Comparison of ENCODE assay signal across 9 cellular contexts in the genomic region with DNA sequence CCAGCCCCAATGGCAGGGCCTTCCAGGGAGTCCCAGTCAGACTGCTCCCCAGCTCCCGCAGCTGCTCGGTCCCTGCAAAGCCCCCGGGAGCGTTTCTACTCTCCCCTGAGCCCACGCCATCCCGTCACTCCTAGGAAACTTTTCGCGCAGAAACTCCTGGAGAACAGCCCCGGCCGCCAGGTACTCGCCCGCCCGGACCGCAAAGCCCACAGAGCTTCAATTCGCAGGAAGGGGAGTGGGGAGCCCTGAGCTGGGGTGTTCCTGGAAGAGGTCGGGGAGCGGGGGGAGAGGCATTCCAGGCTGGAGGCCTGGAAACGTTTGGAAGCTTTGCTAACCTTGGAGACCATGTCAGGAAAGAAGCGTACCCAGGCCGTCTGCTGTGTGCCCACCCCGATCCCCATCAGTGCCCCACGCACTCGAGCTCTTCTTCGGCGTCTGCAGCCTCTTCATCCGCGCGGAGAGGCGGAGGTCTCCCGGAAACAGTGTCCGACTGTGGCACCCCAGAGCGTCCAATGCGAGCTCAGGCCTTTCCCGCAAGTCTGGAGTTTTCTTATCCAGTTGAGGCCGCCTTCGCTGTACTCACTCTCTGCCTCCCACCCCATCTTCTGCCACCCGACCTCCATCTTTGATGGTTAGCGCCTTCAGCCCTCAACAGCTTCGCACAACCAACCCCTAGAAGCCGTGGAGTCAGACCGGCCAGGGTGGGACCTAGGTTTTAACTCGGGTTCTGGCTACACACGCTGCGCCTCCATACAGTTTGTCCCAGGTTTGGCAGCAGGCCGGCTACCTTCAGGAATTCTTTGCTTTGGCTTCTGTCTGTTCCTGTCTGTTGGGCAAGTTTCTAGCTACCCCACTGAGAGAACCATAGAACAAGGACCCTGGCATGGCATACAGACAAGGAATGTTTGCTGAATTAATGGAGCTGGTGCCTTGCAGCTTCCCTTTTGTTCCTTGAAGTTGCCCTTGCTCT. TPM values are rescaled to one million over a fixed set of nuclear protein-coding genes. Genes with fewer than 3 reads are reported as not detected.
DNase-seq lines count a peak whose midpoint lies in the region; ATAC-seq and TF ChIP-seq lines count a peak whose summit lies in the region.
"Had no signal": no experiment of that assay in that cellular context is flagged by ENCODE, and none has a peak within 500 bp of the region (broad histone marks: within the 10 kb centered on the region; RNA-seq: fewer than 3 reads in every experiment).

No MANE protein-coding gene starts in this region.

- ATAC-seq in HG03378 (IDR thresholded peaks at IDR 0.05; ENCODE audit: unreplicated experiment) = no peak

- H3K27ac Mint-ChIP-seq in Calu3 (ENCODE audit: unreplicated experiment) = peak overlapping the region; percentile 27

- intact Hi-C loops in Calu3 (cut with micrococcal nuclease; ENCODE audit: unreplicated experiment) = no loop called here
- intact Hi-C loops in posterior vena cava (cut with DNase I) = no loop called here

- no peak for TF ChIP-seq CTCF in Calu3 (IDR thresholded peaks at IDR 0.05; ENCODE audit: unreplicated experiment)
- no peak for TF ChIP-seq CTCF in SU-DHL-6 (IDR thresholded peaks at IDR 0.05; ENCODE audit: insufficient read depth, low read length, poor library complexity, severe bottlenecking)
- no peak for TF ChIP-seq CTCF in fibroblast of villous mesenchyme (IDR thresholded peaks at IDR 0.05; ENCODE audit: insufficient read depth, low read depth, low read length)

- no peaks in the 10 kb centered on the region for H4K20me1 ChIP-seq in SU-DHL-6 (ENCODE audit: low read depth, low read length)

- no peaks in the 10 kb centered on the region for H3K9me3 ChIP-seq in SU-DHL-6 (ENCODE audit: insufficient read depth, low read length)
- H3K9me3 ChIP-seq: adrenal gland had no signal

- no peak overlapping the region for H2AFZ ChIP-seq in SU-DHL-6 (ENCODE audit: low read depth, low read length, severe bottlenecking)

- BruUV-seq in Calu3 (replicated peaks; lab: Mats Ljungman, UMichigan) = no TSS peak

- no peaks in the 10 kb centered on the region for H3K36me3 ChIP-seq in SU-DHL-6 (ENCODE audit: low read length)

- DNase-seq in Calu3 = no peak
- DNase-seq in fibroblast of villous mesenchyme (ENCODE audit: low read depth) = no peak
- peak; percentile 82 for DNase-seq in posterior vena cava (ENCODE audit: low spot score)
- DNase-seq in stimulated activated CD4-positive, alpha-beta T cell treated with anti-CD3 and anti-CD28 coated beads, Interleukin-15, amount 100 ng/mL, for 24 hours = no peak
- no peak for DNase-seq in ecto neural progenitor cell (ENCODE audit: low spot score)
- DNase-seq in ACHN = no peak

- peaks cover 42% of the 10 kb centered on the region for H3K4me1 Mint-ChIP-seq in Calu3 (ENCODE audit: low read depth, unreplicated experiment)

- H3K27me3 Mint-ChIP-seq in Calu3 (ENCODE audit: unreplicated experiment) = peaks cover 6% of the 10 kb centered on the region

- H3K4me2 ChIP-seq in SU-DHL-6 (ENCODE audit: low read depth, low read length, poor library complexity, severe bottlenecking) = peak overlapping the region; percentile 47

- in situ Hi-C loops in ACHN (cut with HindIII; ENCODE audit: low pct_ligation_motif_present, low pct_unique_long_range_greater_than_20kb, low sequenced_read_pairs) = no loop called here

- no peak overlapping the region for H3K4me3 ChIP-seq in SU-DHL-6 (ENCODE audit: insufficient read depth, low read length, poor library complexity, severe bottlenecking)
- H3K4me3 ChIP-seq in fibroblast of villous mesenchyme (ENCODE audit: low read depth, low read length) = peak overlapping the region; percentile 71

- peak overlapping the region; percentile 84 for H3K4me3 Mint-ChIP-seq in Calu3 (ENCODE audit: low read depth, unreplicated experiment)

- no peak overlapping the region for H3K27ac ChIP-seq in SU-DHL-6 (ENCODE audit: low read depth, low read length)

- peak overlapping the region; percentile 42 for H3K9ac ChIP-seq in SU-DHL-6 (ENCODE audit: low read length)

- no peaks in the 10 kb centered on the region for H3K27me3 ChIP-seq in SU-DHL-6 (ENCODE audit: low read length)

- CTCF ChIA-PET in Calu3 (lab: Charles Lee) = no interaction called here

- no peaks in the 10 kb centered on the region for H3K9me3 Mint-ChIP-seq in Calu3 (ENCODE audit: low read depth, unreplicated experiment)

- no peaks in the 10 kb centered on the region for H3F3A ChIP-seq in SU-DHL-6 (ENCODE audit: insufficient read depth)

- H3K36me3 Mint-ChIP-seq in Calu3 (ENCODE audit: insufficient read depth, unreplicated experiment) = peaks cover 64% of the 10 kb centered on the region

- H3K9me2 ChIP-seq in SU-DHL-6 (replicated peaks; ENCODE audit: insufficient read depth, low read length) = no peaks in the 10 kb centered on the region

- H3K79me2 ChIP-seq in SU-DHL-6 (ENCODE audit: insufficient read depth, low read length) = 0 out of 2 replicates have a peak, but pooled peaks cover 3% of the 10 kb centered on the region

RNA-seq across cellular contexts. Expression of gene PCGF1, which starts 3.7 kb away (rescaled TPM):
- total RNA-seq in Calu3 (2022) (25.9 TPM in 2 replicates), fibroblast of villous mesenchyme (21.6 and 23.7 TPM in 2 replicates), posterior vena cava (10 to 100 TPM; 21.6 to 23.6 TPM)

RNA-seq across cellular contexts. Expression of gene LBX2, which starts 4.4 kb away (rescaled TPM):
- total RNA-seq in Calu3 (2022) (3.0 and 3.5 TPM in 2 replicates), fibroblast of villous mesenchyme (1.3 and 2.9 TPM in 2 replicates), posterior vena cava (1 to 10 TPM in 1 of 2 donors, not detected in 1; 1.5 TPM)

RNA-seq across cellular contexts. Expression of gene TLX2, which starts 10.5 kb away (rescaled TPM):
- not detected in 2 replicates for total RNA-seq in Calu3 (2022)
- not detected in 2 replicates for total RNA-seq in fibroblast of villous mesenchyme
- not detected for total RNA-seq in posterior vena cava

RNA-seq across cellular contexts. Expression of gene TTC31, which starts 20.9 kb away (rescaled TPM):
- 26.2 and 32.9 TPM in 2 replicates for total RNA-seq in Calu3 (2022)
- 8.6 and 14.8 TPM in 2 replicates for total RNA-seq in fibroblast of villous mesenchyme
- 10 to 100 TPM; 13.2 to 15.0 TPM for total RNA-seq in posterior vena cava

RNA-seq across cellular contexts. Expression of gene CCDC142, which starts 21.0 kb away (rescaled TPM):
- total RNA-seq in Calu3 (2022) (29.9 and 30.4 TPM in 2 replicates), fibroblast of villous mesenchyme (27.2 and 29.6 TPM in 2 replicates), posterior vena cava (10 to 100 TPM in 1 of 2 donors, 1 to 10 TPM in 1; 9.9 to 11.2 TPM)
